In the genomic region with DNA sequence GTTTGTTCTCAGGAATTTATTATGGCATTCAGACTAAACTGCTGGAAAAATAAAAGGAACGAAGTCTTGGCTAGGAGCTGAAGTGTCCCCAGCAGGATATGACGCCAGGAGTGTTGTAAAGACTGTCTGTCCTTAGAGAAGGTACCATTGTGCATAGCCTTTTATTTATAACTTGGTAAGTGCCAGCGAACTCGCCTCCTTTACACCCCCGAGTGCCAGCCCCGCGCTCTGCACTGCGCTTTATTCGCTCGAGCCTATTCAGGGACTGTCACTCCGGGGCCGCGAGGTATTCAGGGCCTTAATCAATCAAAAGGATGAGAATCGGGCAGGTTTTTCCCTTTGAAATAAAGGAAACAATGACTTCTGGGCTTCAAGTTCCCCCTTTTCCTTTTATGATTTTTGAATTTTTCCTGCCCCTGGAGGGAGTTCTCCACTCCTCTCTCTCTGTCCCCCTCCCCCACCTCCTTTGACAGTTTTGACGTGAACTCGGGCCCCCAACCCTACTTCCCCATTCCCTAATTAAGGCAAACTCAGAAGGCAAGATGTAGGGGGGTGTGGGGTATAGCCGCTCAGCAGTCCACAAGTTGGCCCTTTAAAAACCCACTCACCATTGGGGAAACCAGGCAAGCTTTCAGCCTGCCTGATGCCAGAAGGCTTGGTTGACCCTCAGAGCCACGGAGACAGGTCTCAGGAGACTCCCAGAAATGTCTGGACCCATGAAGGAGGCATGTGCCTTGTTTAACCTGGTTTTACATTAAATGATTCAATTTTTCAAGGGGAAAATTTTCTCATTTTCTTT, we compare ENCODE assay signal across 24 cellular contexts. TPM values are rescaled to one million over a fixed set of nuclear protein-coding genes. Genes with fewer than 3 reads are reported as not detected.
DNase-seq lines count a peak whose midpoint lies in the region; ATAC-seq and TF ChIP-seq lines count a peak whose summit lies in the region.
"Had no signal": no experiment of that assay in that cellular context is flagged by ENCODE, and none has a peak within 500 bp of the region (broad histone marks: within the 10 kb centered on the region; RNA-seq: fewer than 3 reads in every experiment).

No MANE protein-coding gene starts in this region.

- 0 out of 2 replicates have a peak overlapping the region, but pooled peaks have one; percentile 23 for H2AFZ ChIP-seq in PC-9

- no peak overlapping the region for H3K4me2 ChIP-seq in PC-9

- TF ChIP-seq POLR2A in esophagus muscularis mucosa (IDR thresholded peaks at IDR 0.05; ENCODE audit: low read depth): no peak

- H3K27ac ChIP-seq in PC-9 (no peak overlapping the region), esophagus muscularis mucosa (replicated peaks in 1 of 4) (no peak overlapping the region)
- no peak overlapping the region for H3K27ac ChIP-seq in CD4-positive, alpha-beta T cell (ENCODE audit: low read depth, low read length)
- H3K27ac ChIP-seq: stomach, tibial nerve had no signal

- no peak for TF ChIP-seq EP300 in esophagus muscularis mucosa (IDR thresholded peaks at IDR 0.05)

- peak overlapping the region; percentile 16 for H3K27ac Mint-ChIP-seq in T-helper 1 cell treated with Interleukin-12 subunit alpha and Interleukin-12 subunit beta and Interleukin-4 antibody, amounts not matched to agents 30 μg/mL and 1 μg/mL, for 36 hours
- H3K27ac Mint-ChIP-seq in activated CD4-positive, alpha-beta memory T cell treated with anti-CD3 and anti-CD28 coated beads for 36 hours: no peak overlapping the region
- H3K27ac Mint-ChIP-seq in CD4-positive, alpha-beta T cell: no peak overlapping the region
- H3K27ac Mint-ChIP-seq: activated CD8-positive, alpha-beta T cell treated with anti-CD3 and anti-CD28 coated beads for 36 hours; WTC11 had no signal

- no peaks in the 10 kb centered on the region for H3F3A ChIP-seq in PC-9 (ENCODE audit: insufficient read depth, low read depth)

- peaks cover 18% of the 10 kb centered on the region for H3K36me3 Mint-ChIP-seq in T-helper 1 cell treated with Interleukin-12 subunit alpha and Interleukin-12 subunit beta and Interleukin-4 antibody, amounts not matched to agents 30 μg/mL and 1 μg/mL, for 36 hours (ENCODE audit: low read depth)
- peaks cover 6% of the 10 kb centered on the region for H3K36me3 Mint-ChIP-seq in activated CD4-positive, alpha-beta memory T cell treated with anti-CD3 and anti-CD28 coated beads for 36 hours
- H3K36me3 Mint-ChIP-seq in CD4-positive, alpha-beta T cell (ENCODE audit: low read depth): no peaks in the 10 kb centered on the region

- no peak overlapping the region for H3K4me3 Mint-ChIP-seq in T-helper 1 cell treated with Interleukin-12 subunit alpha and Interleukin-12 subunit beta and Interleukin-4 antibody, amounts not matched to agents 30 μg/mL and 1 μg/mL, for 36 hours
- no peak overlapping the region for H3K4me3 Mint-ChIP-seq in activated CD4-positive, alpha-beta memory T cell treated with anti-CD3 and anti-CD28 coated beads for 36 hours
- no peak overlapping the region for H3K4me3 Mint-ChIP-seq in CD4-positive, alpha-beta T cell
- H3K4me3 Mint-ChIP-seq: activated CD8-positive, alpha-beta T cell treated with anti-CD3 and anti-CD28 coated beads for 36 hours had no signal

- no peaks in the 10 kb centered on the region for H4K20me1 ChIP-seq in PC-9 (ENCODE audit: insufficient read depth)

- no peaks in the 10 kb centered on the region for H3K79me2 ChIP-seq in PC-9 (ENCODE audit: low read depth)

- intact Hi-C loops in PC-9 (cut with micrococcal nuclease; ENCODE audit: unreplicated experiment): no loop called here
- intact Hi-C loops in esophagus muscularis mucosa (cut with DNase I): no loop called here
- intact Hi-C loops in sciatic nerve (cut with DNase I): no loop called here
- intact Hi-C loops in activated CD4-positive, alpha-beta memory T cell treated with anti-CD3 and anti-CD28 coated beads for 36 hours (cut with micrococcal nuclease): loop anchor here (5.0 kb wide), 1 partner anchor 58 kb away; no protein-coding TSS in a partner anchor
- intact Hi-C loops in CD4-positive, alpha-beta T cell (cut with DNase I, micrococcal nuclease): no loop called here

- H3K27me3 ChIP-seq in PC-9 (ENCODE audit: insufficient read depth, low read depth): peaks cover 83% of the 10 kb centered on the region
- H3K27me3 ChIP-seq in esophagus muscularis mucosa: peaks cover 11 to 100% (median 97%) of the 10 kb centered on the region in 4 donors
- peaks cover 99% of the 10 kb centered on the region for H3K27me3 ChIP-seq in CD4-positive, alpha-beta T cell (ENCODE audit: control insufficient read depth, insufficient read depth, low read length)

- no TSS peak for BruUV-seq in PC-9 (replicated peaks; lab: Mats Ljungman, UMichigan)

- TF ChIP-seq CTCF in PC-9 (conservative IDR thresholded peaks at IDR 0.05) (no peak), esophagus muscularis mucosa (IDR thresholded peaks at IDR 0.05) (no peak)
- TF ChIP-seq CTCF in CD4-positive, alpha-beta T cell (IDR thresholded peaks at IDR 0.05): no peak

- H3K9me3 ChIP-seq in PC-9 (ENCODE audit: insufficient read depth, low read depth) (no peaks in the 10 kb centered on the region), esophagus muscularis mucosa (no peaks in the 10 kb centered on the region)
- H3K9me3 ChIP-seq in CD4-positive, alpha-beta T cell (ENCODE audit: control insufficient read depth, low read length): peaks cover 6% of the 10 kb centered on the region
- H3K9me3 ChIP-seq: tibial nerve had no signal

- peaks cover 99% of the 10 kb centered on the region for H3K27me3 Mint-ChIP-seq in T-helper 1 cell treated with Interleukin-12 subunit alpha and Interleukin-12 subunit beta and Interleukin-4 antibody, amounts not matched to agents 30 μg/mL and 1 μg/mL, for 36 hours (ENCODE audit: low read depth)
- peaks cover 89% of the 10 kb centered on the region for H3K27me3 Mint-ChIP-seq in activated CD4-positive, alpha-beta memory T cell treated with anti-CD3 and anti-CD28 coated beads for 36 hours
- peaks cover 95% of the 10 kb centered on the region for H3K27me3 Mint-ChIP-seq in CD4-positive, alpha-beta T cell

- H3K4me3 ChIP-seq in PC-9: no peak overlapping the region
- no peak overlapping the region for H3K4me3 ChIP-seq in esophagus muscularis mucosa
- H3K4me3 ChIP-seq: lung, tibial nerve had no signal

- ATAC-seq in sciatic nerve: no peak
- ATAC-seq in CD4-positive, alpha-beta T cell (ENCODE audit: poor library complexity): no peak
- ATAC-seq: activated CD8-positive, alpha-beta T cell treated with anti-CD3 and anti-CD28 coated beads for 36 hours; WTC11 had no signal

- CTCF ChIA-PET in PC-9 (lab: Charles Lee): no interaction called here
- CTCF ChIA-PET in activated CD4-positive, alpha-beta memory T cell treated with anti-CD3 and anti-CD28 coated beads for 36 hours (lab: Charles Lee): no interaction called here
- CTCF ChIA-PET in CD4-positive, alpha-beta T cell (lab: Charles Lee): no interaction called here

- H3K4me1 ChIP-seq in PC-9 (replicated peaks; ENCODE audit: insufficient read depth) (no peaks in the 10 kb centered on the region), esophagus muscularis mucosa (peaks cover 22 to 89% (median 80%) of the 10 kb centered on the region in 4 donors)

- POLR2A ChIA-PET in PC-9 (lab: Charles Lee; ENCODE audit: unreplicated experiment): interaction anchor here (0.6 kb wide), 1 partner anchor 967 kb away, joined by 5 read pairs; no protein-coding TSS in a partner anchor
- POLR2A ChIA-PET in activated CD4-positive, alpha-beta memory T cell treated with anti-CD3 and anti-CD28 coated beads for 36 hours (lab: Charles Lee): no interaction called here
- POLR2A ChIA-PET in CD4-positive, alpha-beta T cell (lab: Charles Lee): interaction anchor here (0.6 kb wide), 1 partner anchor 90 kb away, joined by 3 read pairs; no protein-coding TSS in a partner anchor

- H3K36me3 ChIP-seq in PC-9 (ENCODE audit: low read depth) (no peaks in the 10 kb centered on the region), esophagus muscularis mucosa (no peaks in the 10 kb centered on the region)
- H3K36me3 ChIP-seq: stomach, tibial nerve had no signal

- WGBS in esophagus muscularis mucosa: 9% methylated on average over 18 of the region's 18 CpGs

- DNase-seq in T-helper 1 cell (no peak), PC-9 (no peak), esophagus muscularis mucosa (ENCODE audit: extremely low spot score) (peak; percentile 70), sciatic nerve (ENCODE audit: low spot score) (peak; percentile 42), T-helper 9 cell (no peak)
- no peak for DNase-seq in activated CD4-positive, alpha-beta memory T cell treated with anti-CD3 and anti-CD28 coated beads for 36 hours
- DNase-seq in CD4-positive, alpha-beta T cell: no peak
- DNase-seq: activated CD8-positive, alpha-beta T cell treated with anti-CD3 and anti-CD28 coated beads for 36 hours; activated naive CD4-positive, alpha-beta T cell; activated T-cell treated with anti-CD3 and anti-CD28 coated beads, Interleukin-2, amount 50 U/mL, for 1 hour; DMS79 treated with DMSO at 0.1 percent for 48 hours; GOT3; Karpas-422; NCI-H187; NCI-H2227 treated with DMSO at 0.1 percent for 48 hours; nucleus accumbens; stomach had no signal

- peaks cover 17% of the 10 kb centered on the region for H3K9me3 Mint-ChIP-seq in T-helper 1 cell treated with Interleukin-12 subunit alpha and Interleukin-12 subunit beta and Interleukin-4 antibody, amounts not matched to agents 30 μg/mL and 1 μg/mL, for 36 hours
- no peaks in the 10 kb centered on the region for H3K9me3 Mint-ChIP-seq in activated CD4-positive, alpha-beta memory T cell treated with anti-CD3 and anti-CD28 coated beads for 36 hours
- no peaks in the 10 kb centered on the region for H3K9me3 Mint-ChIP-seq in CD4-positive, alpha-beta T cell
- H3K9me3 Mint-ChIP-seq: WTC11 had no signal

- peaks cover 26% of the 10 kb centered on the region for H3K4me1 Mint-ChIP-seq in T-helper 1 cell treated with Interleukin-12 subunit alpha and Interleukin-12 subunit beta and Interleukin-4 antibody, amounts not matched to agents 30 μg/mL and 1 μg/mL, for 36 hours (ENCODE audit: low read depth)
- peaks cover 54% of the 10 kb centered on the region for H3K4me1 Mint-ChIP-seq in activated CD4-positive, alpha-beta memory T cell treated with anti-CD3 and anti-CD28 coated beads for 36 hours (ENCODE audit: low read depth)
- peaks cover 62% of the 10 kb centered on the region for H3K4me1 Mint-ChIP-seq in CD4-positive, alpha-beta T cell (ENCODE audit: low read depth)

- H3K9me2 ChIP-seq in PC-9 (ENCODE audit: insufficient read depth): no peaks in the 10 kb centered on the region

RNA-seq across cellular contexts. Expression of a gene that starts 1.3 kb away (rescaled TPM):
- total RNA-seq in PC-9 (2021) (not detected in 2 replicates), esophagus muscularis mucosa (not detected), sciatic nerve (not detected)
- not detected for total RNA-seq in activated CD4-positive, alpha-beta memory T cell treated with anti-CD3 and anti-CD28 coated beads for 36 hours
- not detected for total RNA-seq in CD4-positive, alpha-beta T cell
- total RNA-seq: activated CD8-positive, alpha-beta T cell treated with anti-CD3 and anti-CD28 coated beads for 36 hours; glomerular endothelial cell; kidney epithelial cell; lung; pulmonary artery endothelial cell; stomach; tibial nerve; WTC11 had no signal

Comparison
In these comparisons a context has a peak if more than half of its experiments do, and no peak if none do; other contexts are left out.
1. DNase-seq: peak in esophagus muscularis mucosa (single experiment) and sciatic nerve (single experiment); none in T-helper 1 cell (0 of 5), PC-9 (0 of 2), activated CD4-positive, alpha-beta memory T cell treated with anti-CD3 and anti-CD28 coated beads for 36 hours (single experiment), T-helper 9 cell (single experiment) and CD4-positive, alpha-beta T cell (0 of 10).